18 cellular contexts compared by ENCODE assay signal in the genomic region with DNA sequence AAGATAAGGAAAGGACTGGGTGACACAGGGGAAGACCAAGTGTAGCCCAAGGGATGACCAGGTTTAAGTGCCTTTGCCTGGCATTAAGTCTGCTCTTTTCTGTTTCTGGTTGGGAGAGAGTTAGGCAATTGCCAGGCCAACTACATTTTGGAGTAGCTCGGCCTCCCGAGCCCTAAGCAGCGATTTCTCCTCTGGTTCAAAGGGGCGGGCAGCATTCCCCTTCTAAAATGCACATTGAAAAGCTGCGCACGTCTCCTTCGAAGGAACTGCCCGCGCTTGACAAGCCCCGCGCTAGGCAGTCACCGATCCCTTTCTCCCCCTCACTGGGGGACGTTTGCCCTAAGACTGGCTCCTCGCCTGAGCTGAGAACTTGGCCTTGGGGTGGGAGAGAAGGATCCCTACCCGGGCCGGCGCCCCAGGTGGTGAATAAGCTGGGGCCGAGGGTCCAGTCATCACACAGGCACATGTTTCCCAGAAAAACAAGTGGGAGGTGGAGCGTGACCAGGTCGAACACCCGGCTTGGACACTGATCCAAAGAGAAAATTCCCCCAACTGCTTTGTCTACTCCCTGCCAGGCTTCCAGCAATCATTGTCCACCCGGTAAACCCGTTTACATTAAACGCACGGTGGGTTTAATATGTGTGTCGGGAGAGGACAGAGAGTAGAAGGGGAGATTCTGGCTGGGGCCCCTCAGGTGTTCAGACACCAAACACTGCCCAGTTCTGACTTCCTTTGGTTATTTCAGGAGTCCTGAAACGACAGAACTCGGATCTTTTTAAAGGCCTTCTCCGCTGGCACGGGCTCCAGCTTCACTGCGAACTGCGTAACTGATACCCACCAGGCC. TPM values are rescaled to one million over a fixed set of nuclear protein-coding genes. Genes with fewer than 3 reads are reported as not detected.
A peak's percentile ranks its signal among the peaks of the same experiment; 100 is the strongest.
DNase-seq lines count a peak whose midpoint lies in the region; ATAC-seq and TF ChIP-seq lines count a peak whose summit lies in the region.
"Had no signal": no experiment of that assay in that cellular context is flagged by ENCODE, and none has a peak within 500 bp of the region (broad histone marks: within the 10 kb centered on the region; RNA-seq: fewer than 3 reads in every experiment).

No MANE protein-coding gene starts in this region.

- H3K27me3 ChIP-seq in neural cell (ENCODE audit: insufficient read depth, low read depth, low read length), result no peaks in the 10 kb centered on the region

- TF ChIP-seq CTCF in natural killer cell (IDR thresholded peaks at IDR 0.05), result no peak
- TF ChIP-seq CTCF in brain (conservative IDR thresholded peaks at IDR 0.05), result no peak
- TF ChIP-seq CTCF in neural cell (IDR thresholded peaks at IDR 0.05; ENCODE audit: poor library complexity, severe bottlenecking), result no peak

- no peaks in the 10 kb centered on the region for H4K20me1 ChIP-seq in neural cell (ENCODE audit: insufficient read depth)

- H3K4me3 Mint-ChIP-seq in natural killer cell (peak overlapping the region; percentile 58), brain (peak overlapping the region; percentile 82 to 90 (median 87))
- H3K4me3 Mint-ChIP-seq in natural killer cell treated with Interleukin-12 subunit alpha and Interleukin-12 subunit beta and Interleukin-15 and Interleukin-18, amount 100 ng/mL, for 72 hours, result no peak overlapping the region

- ATAC-seq in natural killer cell, result no peak
- ATAC-seq in natural killer cell treated with Interleukin-12 subunit alpha and Interleukin-12 subunit beta and Interleukin-15 and Interleukin-18, amount 100 ng/mL, for 72 hours, result no peak

- TF ChIP-seq RAD21 in neural cell (conservative IDR thresholded peaks at IDR 0.05), result no peak

- no peaks in the 10 kb centered on the region for H3K9me2 ChIP-seq in neural cell (ENCODE audit: insufficient read depth, low read length)

- H3K79me2 ChIP-seq in neural cell (replicated peaks; ENCODE audit: insufficient read depth, low read length), result peaks cover 70% of the 10 kb centered on the region

- H3K9me3 Mint-ChIP-seq in natural killer cell, result no peaks in the 10 kb centered on the region
- H3K9me3 Mint-ChIP-seq in natural killer cell treated with Interleukin-12 subunit alpha and Interleukin-12 subunit beta and Interleukin-15 and Interleukin-18, amount 100 ng/mL, for 72 hours, result no peaks in the 10 kb centered on the region
- peaks cover 0 to 5% (median 0%) of the 10 kb centered on the region in 5 experiments for H3K9me3 Mint-ChIP-seq in brain
- H3K9me3 Mint-ChIP-seq: stimulated activated naive CD8-positive, alpha-beta T cell treated with anti-CD3 and anti-CD28 coated beads, Interleukin-15, Interleukin-2, amounts not matched to agents 100 ng/mL and 50 ng/mL, for 24 hours had no signal

- peak overlapping the region; percentile 79 for H3K9ac ChIP-seq in neural cell (ENCODE audit: low read length)

- H3K27ac Mint-ChIP-seq in natural killer cell, result no peak overlapping the region
- no peak overlapping the region for H3K27ac Mint-ChIP-seq in natural killer cell treated with Interleukin-12 subunit alpha and Interleukin-12 subunit beta and Interleukin-15 and Interleukin-18, amount 100 ng/mL, for 72 hours
- peak overlapping the region; percentile 65 to 98 (median 87) for H3K27ac Mint-ChIP-seq in brain
- H3K27ac Mint-ChIP-seq: stimulated activated naive CD8-positive, alpha-beta T cell treated with anti-CD3 and anti-CD28 coated beads, Interleukin-15, Interleukin-2, amounts not matched to agents 100 ng/mL and 50 ng/mL, for 24 hours had no signal

- no peak overlapping the region for H2AFZ ChIP-seq in neural cell (ENCODE audit: low read depth, low read length)

- H3K4me3 ChIP-seq in neural cell (ENCODE audit: low read length), result peak overlapping the region; percentile 83
- H3K4me3 ChIP-seq: SJSA1 had no signal

- peak overlapping the region; percentile 59 for H3K4me2 ChIP-seq in neural cell (ENCODE audit: low read length)

- no peaks in the 10 kb centered on the region for H3K36me3 Mint-ChIP-seq in natural killer cell
- no peaks in the 10 kb centered on the region for H3K36me3 Mint-ChIP-seq in natural killer cell treated with Interleukin-12 subunit alpha and Interleukin-12 subunit beta and Interleukin-15 and Interleukin-18, amount 100 ng/mL, for 72 hours
- peaks cover 28% of the 10 kb centered on the region for H3K36me3 Mint-ChIP-seq in brain

- H3F3A ChIP-seq in neural cell (ENCODE audit: insufficient read depth, low read length, poor library complexity, severe bottlenecking), result no peaks in the 10 kb centered on the region

- intact Hi-C loops in natural killer cell (cut with micrococcal nuclease) (no loop called here), posterior vena cava (cut with DNase I) (no loop called here)

- peak overlapping the region; percentile 79 for H3K27ac ChIP-seq in neural cell (ENCODE audit: low read length)
- H3K27ac ChIP-seq: adrenal gland, SJSA1, uterus had no signal

- TF ChIP-seq EP300 in neural cell (conservative IDR thresholded peaks at IDR 0.05; ENCODE audit: poor library complexity, severe bottlenecking), result no peak

- no peaks in the 10 kb centered on the region for H3K9me3 ChIP-seq in neural cell (ENCODE audit: low read length)
- H3K9me3 ChIP-seq: adrenal gland, SJSA1, uterus had no signal

- no peaks in the 10 kb centered on the region for H3K36me3 ChIP-seq in neural cell (ENCODE audit: insufficient read depth, low read length)
- H3K36me3 ChIP-seq: adrenal gland, SJSA1, uterus had no signal

- H3K27me3 Mint-ChIP-seq in natural killer cell (ENCODE audit: low read depth in 2 of 2), result peaks cover 36 to 56% of the 10 kb centered on the region in 2 donors
- H3K27me3 Mint-ChIP-seq in natural killer cell treated with Interleukin-12 subunit alpha and Interleukin-12 subunit beta and Interleukin-15 and Interleukin-18, amount 100 ng/mL, for 72 hours, result peaks cover 27 to 40% of the 10 kb centered on the region in 2 donors
- H3K27me3 Mint-ChIP-seq in brain, result peaks cover 74% of the 10 kb centered on the region

- peaks cover 4 to 19% of the 10 kb centered on the region in 2 donors for H3K4me1 Mint-ChIP-seq in natural killer cell
- peaks cover 5 to 18% of the 10 kb centered on the region in 2 donors for H3K4me1 Mint-ChIP-seq in natural killer cell treated with Interleukin-12 subunit alpha and Interleukin-12 subunit beta and Interleukin-15 and Interleukin-18, amount 100 ng/mL, for 72 hours (ENCODE audit: low read depth in 2 of 2)
- H3K4me1 Mint-ChIP-seq in brain, result peaks cover 66% of the 10 kb centered on the region

- DNase-seq in natural killer cell (no peak), cortex of kidney (lab: John Stamatoyannopoulos, UW) (no peak), D341Med (ENCODE audit: low spot score) (no peak), posterior vena cava (ENCODE audit: low spot score) (no peak)
- no peak for DNase-seq in natural killer cell treated with Interleukin-12 subunit alpha and Interleukin-12 subunit beta and Interleukin-15 and Interleukin-18, amount 100 ng/mL, for 72 hours (ENCODE audit: low spot score)
- no peak for DNase-seq in NK-92 treated with Interleukin-12 subunit alpha and Interleukin-12 subunit beta, amount 100 ng/mL, for 24 hours (lab: John Stamatoyannopoulos, UW)
- DNase-seq: DMS79 treated with DMSO at 0.1 percent for 48 hours, glutamatergic neuron, NCI-H146, uterus had no signal

TF ChIP-seq in neural cell, 6 proteins besides CTCF, POLR2A, EP300 and RAD21:
- TF ChIP-seq EZH2 (IDR thresholded peaks at IDR 0.05; ENCODE audit: borderline replicate concordance, insufficient read depth, low read length, poor library complexity, severe bottlenecking) (no peak), POLR2AphosphoS5 (IDR thresholded peaks at IDR 0.05) (peak; percentile 14), TAF1 (IDR thresholded peaks at IDR 0.05; ENCODE audit: low read depth) (no peak), SMC3 (conservative IDR thresholded peaks at IDR 0.05; ENCODE audit: poor library complexity) (no peak)
- TF ChIP-seq, protein P1, sequence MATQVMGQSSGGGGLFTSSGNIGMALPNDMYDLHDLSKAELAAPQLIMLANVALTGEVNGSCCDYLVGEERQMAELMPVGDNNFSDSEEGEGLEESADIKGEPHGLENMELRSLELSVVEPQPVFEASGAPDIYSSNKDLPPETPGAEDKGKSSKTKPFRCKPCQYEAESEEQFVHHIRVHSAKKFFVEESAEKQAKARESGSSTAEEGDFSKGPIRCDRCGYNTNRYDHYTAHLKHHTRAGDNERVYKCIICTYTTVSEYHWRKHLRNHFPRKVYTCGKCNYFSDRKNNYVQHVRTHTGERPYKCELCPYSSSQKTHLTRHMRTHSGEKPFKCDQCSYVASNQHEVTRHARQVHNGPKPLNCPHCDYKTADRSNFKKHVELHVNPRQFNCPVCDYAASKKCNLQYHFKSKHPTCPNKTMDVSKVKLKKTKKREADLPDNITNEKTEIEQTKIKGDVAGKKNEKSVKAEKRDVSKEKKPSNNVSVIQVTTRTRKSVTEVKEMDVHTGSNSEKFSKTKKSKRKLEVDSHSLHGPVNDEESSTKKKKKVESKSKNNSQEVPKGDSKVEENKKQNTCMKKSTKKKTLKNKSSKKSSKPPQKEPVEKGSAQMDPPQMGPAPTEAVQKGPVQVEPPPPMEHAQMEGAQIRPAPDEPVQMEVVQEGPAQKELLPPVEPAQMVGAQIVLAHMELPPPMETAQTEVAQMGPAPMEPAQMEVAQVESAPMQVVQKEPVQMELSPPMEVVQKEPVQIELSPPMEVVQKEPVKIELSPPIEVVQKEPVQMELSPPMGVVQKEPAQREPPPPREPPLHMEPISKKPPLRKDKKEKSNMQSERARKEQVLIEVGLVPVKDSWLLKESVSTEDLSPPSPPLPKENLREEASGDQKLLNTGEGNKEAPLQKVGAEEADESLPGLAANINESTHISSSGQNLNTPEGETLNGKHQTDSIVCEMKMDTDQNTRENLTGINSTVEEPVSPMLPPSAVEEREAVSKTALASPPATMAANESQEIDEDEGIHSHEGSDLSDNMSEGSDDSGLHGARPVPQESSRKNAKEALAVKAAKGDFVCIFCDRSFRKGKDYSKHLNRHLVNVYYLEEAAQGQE (IDR thresholded peaks at IDR 0.05; ENCODE audit: borderline replicate concordance), result no peak
TF ChIP-seq in neural cell: peak in this region for 1.

RNA-seq across cellular contexts. Expression of a gene that starts 4.0 kb away (rescaled TPM):
- total RNA-seq in natural killer cell (not detected), posterior vena cava (not detected)
- total RNA-seq in natural killer cell treated with Interleukin-12 subunit alpha and Interleukin-12 subunit beta and Interleukin-15 and Interleukin-18, amount 100 ng/mL, for 72 hours, result not detected
- polyA plus RNA-seq in brain (ENCODE audit: insufficient read depth, low read depth, low replicate concordance) (1.6 TPM), neural cell (39.2 and 42.8 TPM in 2 replicates)
- polyA minus RNA-seq in neural cell, result 39.8 and 49.2 TPM in 2 replicates
- total RNA-seq: adrenal gland, osteoblast, SJSA1 had no signal
- polyA plus RNA-seq: adrenal gland, esophagus, keratinocyte had no signal

Comparison
In these comparisons a context has a peak if more than half of its experiments do, and no peak if none do; other contexts are left out.
1. H3K27ac Mint-ChIP-seq: peak in brain (5 of 5); none in natural killer cell (0 of 2) and natural killer cell treated with Interleukin-12 subunit alpha and Interleukin-12 subunit beta and Interleukin-15 and Interleukin-18, amount 100 ng/mL, for 72 hours (0 of 2).